In the genomic region with DNA sequence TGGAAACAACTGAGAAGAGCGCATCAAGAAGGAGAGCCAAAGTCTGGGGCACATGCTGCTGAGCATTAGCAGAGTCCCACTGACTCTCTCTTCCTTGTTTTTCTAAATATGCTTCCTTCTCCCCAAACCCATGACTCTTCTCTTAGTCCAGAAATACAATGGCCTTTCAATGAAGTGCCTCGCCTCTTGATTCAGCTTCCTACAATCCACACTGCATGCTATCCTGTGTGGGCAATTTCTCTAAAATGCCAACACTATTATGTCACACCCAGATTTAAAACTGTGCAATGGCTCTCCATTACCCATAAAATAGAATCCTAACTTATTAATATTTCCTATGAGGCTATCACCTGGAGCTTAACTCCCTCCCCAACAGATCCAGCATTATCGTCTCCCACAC, we compare ENCODE assay signal across 2 cellular contexts.
TF ChIP-seq lines count a peak whose summit lies in the region.

No MANE protein-coding gene starts in this region.

TF ChIP-seq in SK-N-SH, 30 proteins besides CTCF, POLR2A, EP300 and RAD21 (continued from another document):
- TF ChIP-seq, protein P1, sequence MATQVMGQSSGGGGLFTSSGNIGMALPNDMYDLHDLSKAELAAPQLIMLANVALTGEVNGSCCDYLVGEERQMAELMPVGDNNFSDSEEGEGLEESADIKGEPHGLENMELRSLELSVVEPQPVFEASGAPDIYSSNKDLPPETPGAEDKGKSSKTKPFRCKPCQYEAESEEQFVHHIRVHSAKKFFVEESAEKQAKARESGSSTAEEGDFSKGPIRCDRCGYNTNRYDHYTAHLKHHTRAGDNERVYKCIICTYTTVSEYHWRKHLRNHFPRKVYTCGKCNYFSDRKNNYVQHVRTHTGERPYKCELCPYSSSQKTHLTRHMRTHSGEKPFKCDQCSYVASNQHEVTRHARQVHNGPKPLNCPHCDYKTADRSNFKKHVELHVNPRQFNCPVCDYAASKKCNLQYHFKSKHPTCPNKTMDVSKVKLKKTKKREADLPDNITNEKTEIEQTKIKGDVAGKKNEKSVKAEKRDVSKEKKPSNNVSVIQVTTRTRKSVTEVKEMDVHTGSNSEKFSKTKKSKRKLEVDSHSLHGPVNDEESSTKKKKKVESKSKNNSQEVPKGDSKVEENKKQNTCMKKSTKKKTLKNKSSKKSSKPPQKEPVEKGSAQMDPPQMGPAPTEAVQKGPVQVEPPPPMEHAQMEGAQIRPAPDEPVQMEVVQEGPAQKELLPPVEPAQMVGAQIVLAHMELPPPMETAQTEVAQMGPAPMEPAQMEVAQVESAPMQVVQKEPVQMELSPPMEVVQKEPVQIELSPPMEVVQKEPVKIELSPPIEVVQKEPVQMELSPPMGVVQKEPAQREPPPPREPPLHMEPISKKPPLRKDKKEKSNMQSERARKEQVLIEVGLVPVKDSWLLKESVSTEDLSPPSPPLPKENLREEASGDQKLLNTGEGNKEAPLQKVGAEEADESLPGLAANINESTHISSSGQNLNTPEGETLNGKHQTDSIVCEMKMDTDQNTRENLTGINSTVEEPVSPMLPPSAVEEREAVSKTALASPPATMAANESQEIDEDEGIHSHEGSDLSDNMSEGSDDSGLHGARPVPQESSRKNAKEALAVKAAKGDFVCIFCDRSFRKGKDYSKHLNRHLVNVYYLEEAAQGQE (IDR thresholded peaks at IDR 0.05; ENCODE audit: low read depth, low read length) = no peak
- TF ChIP-seq SMC3 (IDR thresholded peaks at IDR 0.05; ENCODE audit: low read depth, low read length) (no peak), SIN3A (IDR thresholded peaks at IDR 0.05; ENCODE audit: borderline replicate concordance, low read depth, low read length) (no peak), NFIC (IDR thresholded peaks at IDR 0.05; ENCODE audit: borderline replicate concordance) (no peak), RFX5 (IDR thresholded peaks at IDR 0.05; ENCODE audit: low read length) (no peak), USF2 (IDR thresholded peaks at IDR 0.05; ENCODE audit: borderline replicate concordance, low read depth, low read length) (no peak), FOXJ3 (CRISPR knock-in tag; IDR thresholded peaks at IDR 0.05) (no peak), ZBTB33 (IDR thresholded peaks at IDR 0.05; ENCODE audit: borderline replicate concordance, low read depth) (no peak), MXI1 (IDR thresholded peaks at IDR 0.05; ENCODE audit: low read depth, low read length) (no peak), FOXM1 (IDR thresholded peaks at IDR 0.05; ENCODE audit: low read depth) (no peak), EZH2phosphoT487 (IDR thresholded peaks at IDR 0.05; ENCODE audit: borderline replicate concordance, low read depth) (no peak), TAF1 (IDR thresholded peaks at IDR 0.05; ENCODE audit: borderline replicate concordance, low read depth, low read length) (no peak), NRF1 (IDR thresholded peaks at IDR 0.05; ENCODE audit: low read depth, low read length) (no peak)
- TF ChIP-seq, protein P2, sequence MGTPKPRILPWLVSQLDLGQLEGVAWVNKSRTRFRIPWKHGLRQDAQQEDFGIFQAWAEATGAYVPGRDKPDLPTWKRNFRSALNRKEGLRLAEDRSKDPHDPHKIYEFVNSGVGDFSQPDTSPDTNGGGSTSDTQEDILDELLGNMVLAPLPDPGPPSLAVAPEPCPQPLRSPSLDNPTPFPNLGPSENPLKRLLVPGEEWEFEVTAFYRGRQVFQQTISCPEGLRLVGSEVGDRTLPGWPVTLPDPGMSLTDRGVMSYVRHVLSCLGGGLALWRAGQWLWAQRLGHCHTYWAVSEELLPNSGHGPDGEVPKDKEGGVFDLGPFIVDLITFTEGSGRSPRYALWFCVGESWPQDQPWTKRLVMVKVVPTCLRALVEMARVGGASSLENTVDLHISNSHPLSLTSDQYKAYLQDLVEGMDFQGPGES (IDR thresholded peaks at IDR 0.05; ENCODE audit: low read depth, low read length) = no peak
- TF ChIP-seq, protein P3, sequence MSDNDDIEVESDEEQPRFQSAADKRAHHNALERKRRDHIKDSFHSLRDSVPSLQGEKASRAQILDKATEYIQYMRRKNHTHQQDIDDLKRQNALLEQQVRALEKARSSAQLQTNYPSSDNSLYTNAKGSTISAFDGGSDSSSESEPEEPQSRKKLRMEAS (IDR thresholded peaks at IDR 0.05; ENCODE audit: low read depth) = no peak

TF ChIP-seq in SK-N-SH treated with all-trans-retinoic acid at 6 μM for 48 hours, 23 proteins besides CTCF, POLR2A, EP300 and RAD21 (continued from another document):
- TF ChIP-seq RARB (CRISPR knock-in tag; IDR thresholded peaks at IDR 0.05) (no peak), GLIS3 (CRISPR knock-in tag; IDR thresholded peaks at IDR 0.05) (no peak), SNAI2 (CRISPR knock-in tag; IDR thresholded peaks at IDR 0.05) (no peak), ISL1 (CRISPR knock-in tag; IDR thresholded peaks at IDR 0.05) (no peak)
- TF ChIP-seq, protein P4, sequence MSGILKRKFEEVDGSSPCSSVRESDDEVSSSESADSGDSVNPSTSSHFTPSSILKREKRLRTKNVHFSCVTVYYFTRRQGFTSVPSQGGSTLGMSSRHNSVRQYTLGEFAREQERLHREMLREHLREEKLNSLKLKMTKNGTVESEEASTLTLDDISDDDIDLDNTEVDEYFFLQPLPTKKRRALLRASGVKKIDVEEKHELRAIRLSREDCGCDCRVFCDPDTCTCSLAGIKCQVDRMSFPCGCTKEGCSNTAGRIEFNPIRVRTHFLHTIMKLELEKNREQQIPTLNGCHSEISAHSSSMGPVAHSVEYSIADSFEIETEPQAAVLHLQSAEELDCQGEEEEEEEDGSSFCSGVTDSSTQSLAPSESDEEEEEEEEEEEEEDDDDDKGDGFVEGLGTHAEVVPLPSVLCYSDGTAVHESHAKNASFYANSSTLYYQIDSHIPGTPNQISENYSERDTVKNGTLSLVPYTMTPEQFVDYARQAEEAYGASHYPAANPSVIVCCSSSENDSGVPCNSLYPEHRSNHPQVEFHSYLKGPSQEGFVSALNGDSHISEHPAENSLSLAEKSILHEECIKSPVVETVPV (CRISPR knock-in tag; IDR thresholded peaks at IDR 0.05) = no peak
